Comparison of ENCODE assay signal across 8 cellular contexts in the genomic region with DNA sequence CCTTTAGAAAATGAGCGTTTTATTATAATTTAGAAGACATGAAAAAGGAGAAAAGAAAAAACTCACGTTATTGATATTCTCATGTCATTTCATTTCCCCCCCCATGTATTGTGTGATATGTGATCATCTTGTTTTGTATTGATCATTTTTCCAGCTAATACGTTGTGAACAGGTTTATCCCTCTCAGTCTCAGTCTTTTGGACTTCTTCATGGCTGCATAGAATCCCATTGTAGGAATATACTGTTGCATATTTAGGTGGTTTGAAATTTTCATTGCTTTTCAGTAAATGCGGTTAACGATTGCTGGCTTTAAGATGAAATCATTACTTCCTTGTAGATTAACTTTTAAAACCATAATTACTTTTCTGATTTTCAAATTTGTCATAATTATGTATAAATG. TPM values are rescaled to one million over a fixed set of nuclear protein-coding genes. Genes with fewer than 3 reads are reported as not detected.
DNase-seq lines count a peak whose midpoint lies in the region; ATAC-seq, FAIRE-seq and TF ChIP-seq lines count a peak whose summit lies in the region.

No MANE protein-coding gene starts in this region.

- H3K9ac ChIP-seq in HUES64 (ENCODE audit: low read depth, low read length) = peak overlapping the region; percentile 98; the same call in 1 of the 2 replicates

- CTCF ChIA-PET in A549 (lab: Yijun Ruan, JAX) = interaction anchor here (1.4 kb wide), 1 partner anchor 9 kb away, joined by 4 read pairs; no protein-coding TSS in a partner anchor

- H3K4me1 ChIP-seq in A549 (peaks cover 21% of the 10 kb centered on the region), HUES64 (ENCODE audit: insufficient read depth, low read length) (peaks cover 23% of the 10 kb centered on the region), muscle layer of duodenum (ENCODE audit: control insufficient read depth in 1 of 2, insufficient read depth in 2 of 2, low read length in 2 of 2) (peaks cover 7 to 36% of the 10 kb centered on the region in 2 donors)

- TF ChIP-seq RAD21 in A549 (conservative IDR thresholded peaks at IDR 0.05 in 1 of 2, IDR thresholded peaks at IDR 0.05 in 1 of 2) = no peak

- WGBS in A549 (ENCODE audit: missing lambda C conversion rate) = 4% methylated on average over 5 of the region's 5 CpGs
- WGBS in HUES64 = 34% methylated on average over 3 of the region's 5 CpGs

- H3K36me3 ChIP-seq in HUES64 (ENCODE audit: insufficient read depth, low read length) (peaks cover 46% of the 10 kb centered on the region), bronchial epithelial cell (ENCODE audit: control insufficient read depth, insufficient read depth, low read length) (peaks cover 2% of the 10 kb centered on the region), muscle layer of duodenum (ENCODE audit: control insufficient read depth in 1 of 2, insufficient read depth in 2 of 2, low read length in 2 of 2) (peaks cover 8 to 22% of the 10 kb centered on the region in 2 donors)

- H3K9me3 ChIP-seq in A549 (no peaks in the 10 kb centered on the region), HUES64 (ENCODE audit: insufficient read depth, low read depth, low read length) (no peaks in the 10 kb centered on the region), muscle layer of duodenum (ENCODE audit: control insufficient read depth in 1 of 2, low read length in 2 of 2) (no peaks in the 10 kb centered on the region)

- TF ChIP-seq POLR2A in A549 (IDR thresholded peaks at IDR 0.05; ENCODE audit: low read length) = no peak

- H3K27me3 ChIP-seq in HUES64 (ENCODE audit: insufficient read depth, low read length) = no peaks in the 10 kb centered on the region
- H3K27me3 ChIP-seq in bronchial epithelial cell (ENCODE audit: control insufficient read depth, insufficient read depth, low read length) = no peaks in the 10 kb centered on the region
- H3K27me3 ChIP-seq in muscle layer of duodenum (ENCODE audit: low read depth, low read length) = no peaks in the 10 kb centered on the region

- peak overlapping the region; percentile 79 for H3K4me3 ChIP-seq in A549
- H3K4me3 ChIP-seq in HUES64 (ENCODE audit: low read length) = peak overlapping the region; percentile 96
- H3K4me3 ChIP-seq in bronchial epithelial cell (ENCODE audit: low read depth, low read length) = peak overlapping the region; percentile 92
- peak overlapping the region; percentile 80 to 97 for H3K4me3 ChIP-seq in muscle layer of duodenum (ENCODE audit: low read depth in 1 of 2, low read length in 2 of 2)

- no peak for TF ChIP-seq CTCF in A549 (IDR thresholded peaks at IDR 0.05)
- TF ChIP-seq CTCF in bronchial epithelial cell (IDR thresholded peaks at IDR 0.05; ENCODE audit: insufficient read depth, low read length, severe bottlenecking) = no peak

- no peak for ATAC-seq in A549

- POLR2A ChIA-PET in A549 (lab: Yijun Ruan, JAX) = no interaction called here

- no peak overlapping the region for H3K27ac ChIP-seq in A549
- H3K27ac ChIP-seq in HUES64 (ENCODE audit: low read depth, low read length) = no peak overlapping the region
- H3K27ac ChIP-seq in muscle layer of duodenum (ENCODE audit: low read length) = no peak overlapping the region

- no peak for DNase-seq in A549 (ENCODE audit: low read depth in 1 of 2, low spot score in 1 of 2)
- DNase-seq in bronchial epithelial cell (ENCODE audit: low read depth) = no peak
- no peak for DNase-seq in stimulated activated CD4-positive, alpha-beta T cell treated with anti-CD3 and anti-CD28 coated beads, Interleukin-4, amount 100 ng/mL, for 4 hours
- DNase-seq in NCI-H1694 (lab: John Stamatoyannopoulos, UW) = no peak
- no peak for DNase-seq in CD1c-positive myeloid dendritic cell (ENCODE audit: extremely low spot score)
- no peak for DNase-seq in nucleus accumbens (lab: John Stamatoyannopoulos, UW)

- TF ChIP-seq EP300 in A549 (IDR thresholded peaks at IDR 0.05) = no peak

- peak overlapping the region; percentile 83 for H3K4me2 ChIP-seq in A549

- no peak for FAIRE-seq in A549 (lab: Jason Lieb, UNC)
- FAIRE-seq in bronchial epithelial cell (lab: Jason Lieb, UNC) = no peak

TF ChIP-seq in A549, 52 proteins besides CTCF, POLR2A, EP300 and RAD21:
- TF ChIP-seq FOXS1 (CRISPR knock-in tag; IDR thresholded peaks at IDR 0.05) (no peak), CBX2 (IDR thresholded peaks at IDR 0.05; ENCODE audit: borderline replicate concordance, low read depth) (no peak), ZC3H11A (IDR thresholded peaks at IDR 0.05) (no peak)

RNA-seq across cellular contexts. Expression of gene SON, which starts 1.6 kb away (rescaled TPM):
- polyA plus RNA-seq in A549 (2011; rRNA removed) (75.3 and 109 TPM in 2 replicates), A549 (2017; fragmentation: RNase III; extraction: RNeasy Plus Mini Kit Qiagen cat#74134 plus additional on column Dnase treatment) (95.9 to 113 TPM (median 108 TPM) in 3 replicates)
- polyA plus RNA-seq in A549 (2012; cell fraction: cytosol; rRNA removed) = 24.4 and 27.7 TPM in 2 replicates
- polyA plus RNA-seq in A549 (2012; cell fraction: nucleus; rRNA removed) = 45.4 and 80.0 TPM in 2 replicates
- polyA minus RNA-seq in A549 (2011; rRNA and poly(A)+ RNA removed) = 171 TPM in 2 replicates
- 134 TPM for polyA plus RNA-seq in HUES64 (2013, experiment 1 of 2)
- 147 TPM for polyA plus RNA-seq in HUES64 (2013, experiment 2 of 2)
- 105 and 125 TPM in 2 replicates for total RNA-seq in bronchial epithelial cell

RNA-seq across cellular contexts. Expression of gene GART, which starts 2.5 kb away (rescaled TPM):
- polyA plus RNA-seq in A549 (2011; rRNA removed) = 42.3 and 61.6 TPM in 2 replicates
- polyA plus RNA-seq in A549 (2012; cell fraction: cytosol; rRNA removed) = 10.8 and 13.8 TPM in 2 replicates
- 10.9 and 29.9 TPM in 2 replicates for polyA plus RNA-seq in A549 (2012; cell fraction: nucleus; rRNA removed)
- 66.2 to 70.2 TPM (median 68.0 TPM) in 3 replicates for polyA plus RNA-seq in A549 (2017; fragmentation: RNase III; extraction: RNeasy Plus Mini Kit Qiagen cat#74134 plus additional on column Dnase treatment)
- 32.6 and 34.6 TPM in 2 replicates for polyA minus RNA-seq in A549 (2011; rRNA and poly(A)+ RNA removed)
- 99.7 TPM for polyA plus RNA-seq in HUES64 (2013, experiment 1 of 2)
- polyA plus RNA-seq in HUES64 (2013, experiment 2 of 2) = 97.7 TPM
- 68.2 and 103 TPM in 2 replicates for total RNA-seq in bronchial epithelial cell

RNA-seq across cellular contexts. Expression of gene DONSON, which starts 44.0 kb away (rescaled TPM):
- polyA plus RNA-seq in A549 (2011; rRNA removed) (30.3 and 32.0 TPM in 2 replicates), A549 (2017; fragmentation: RNase III; extraction: RNeasy Plus Mini Kit Qiagen cat#74134 plus additional on column Dnase treatment) (20.7 to 22.1 TPM (median 21.0 TPM) in 3 replicates)
- 12.6 and 14.8 TPM in 2 replicates for polyA plus RNA-seq in A549 (2012; cell fraction: cytosol; rRNA removed)
- 10.7 and 13.4 TPM in 2 replicates for polyA plus RNA-seq in A549 (2012; cell fraction: nucleus; rRNA removed)
- 8.6 and 9.8 TPM in 2 replicates for polyA minus RNA-seq in A549 (2011; rRNA and poly(A)+ RNA removed)
- 34.0 TPM for polyA plus RNA-seq in HUES64 (2013, experiment 1 of 2)
- polyA plus RNA-seq in HUES64 (2013, experiment 2 of 2) = 34.6 TPM
- 6.6 and 8.4 TPM in 2 replicates for total RNA-seq in bronchial epithelial cell

RNA-seq across cellular contexts. Expression of gene DNAJC28, which starts 52.9 kb away (rescaled TPM):
- polyA plus RNA-seq in A549 (2011; rRNA removed) = 0.83 and 1.1 TPM in 2 replicates
- polyA plus RNA-seq in A549 (2012; cell fraction: cytosol; rRNA removed) = 0.08 and 0.12 TPM in 2 replicates
- 0.05 TPM in 1 of 2 replicates, not detected in the other for polyA plus RNA-seq in A549 (2012; cell fraction: nucleus; rRNA removed)
- 0.51 to 1.0 TPM (median 0.75 TPM) in 3 replicates for polyA plus RNA-seq in A549 (2017; fragmentation: RNase III; extraction: RNeasy Plus Mini Kit Qiagen cat#74134 plus additional on column Dnase treatment)
- not detected in 2 replicates for polyA minus RNA-seq in A549 (2011; rRNA and poly(A)+ RNA removed)
- 2.2 TPM for polyA plus RNA-seq in HUES64 (2013, experiment 1 of 2)
- 2.8 TPM for polyA plus RNA-seq in HUES64 (2013, experiment 2 of 2)
- 1.0 and 1.3 TPM in 2 replicates for total RNA-seq in bronchial epithelial cell
